In genomic region chr10:130013263-130013937, GRCh38 we compare ENCODE assay signal across 26 cellular contexts. TPM values are rescaled to one million over a fixed set of nuclear protein-coding genes. Genes with fewer than 3 reads are reported as not detected.
A peak's percentile ranks its signal among the peaks of the same experiment; 100 is the strongest.
DNase-seq lines count a peak whose midpoint lies in the region; ATAC-seq and TF ChIP-seq lines count a peak whose summit lies in the region.
"Had no signal": no experiment of that assay in that cellular context is flagged by ENCODE, and none has a peak within 500 bp of the region (broad histone marks: within the 10 kb centered on the region; RNA-seq: fewer than 3 reads in every experiment).

No MANE protein-coding gene starts in this region.

- H3K4me1 Mint-ChIP-seq in WTC11: 0 out of 2 replicates have a peak, but pooled peaks cover 6% of the 10 kb centered on the region

- no peak overlapping the region for H3K4me3 Mint-ChIP-seq in WTC11
- H3K4me3 Mint-ChIP-seq: CD4-positive, alpha-beta T cell; H9 had no signal

- TF ChIP-seq CTCF in WTC11 (IDR thresholded peaks at IDR 0.05): no peak

- DNase-seq in AG20443 (ENCODE audit: low spot score) (peak; percentile 71), WTC11 (ENCODE audit: low spot score) (no peak), left kidney (ENCODE audit: low read depth, low spot score) (peak; percentile 7), NCI-H526 (lab: John Stamatoyannopoulos, UW) (no peak), NCI-H2171 treated with DMSO at 0.1 percent for 48 hours (lab: John Stamatoyannopoulos, UW) (no peak), left colon (no peak)
- DNase-seq: CD4-positive, alpha-beta T cell; COR-L47; DMS 273 treated with DMSO at 0.1 percent for 48 hours; DMS79 treated with DMSO at 0.1 percent for 48 hours; H9; IMR-90; NCI-H1105; NCI-H146; NCI-H2029; NCI-H226; NCI-H510A treated with DMSO at 0.1 percent for 48 hours; NCI-H774; NK-92 treated with Interleukin-12 subunit alpha and Interleukin-12 subunit beta, amount 100 ng/mL, for 24 hours; SIG-M5 had no signal

- H3K36me3 ChIP-seq in rectal smooth muscle tissue (ENCODE audit: control insufficient read depth, insufficient read depth, low read length): no peaks in the 10 kb centered on the region
- H3K36me3 ChIP-seq: BLaER1 had no signal

- intact Hi-C loops in left colon (cut with DNase I, micrococcal nuclease): no loop called here

- H3K4me1 ChIP-seq in rectal smooth muscle tissue (ENCODE audit: control insufficient read depth, insufficient read depth, low read length): no peaks in the 10 kb centered on the region
- H3K4me1 ChIP-seq: A549 had no signal

- no peaks in the 10 kb centered on the region; the same call in 1 of the 2 replicates for H3K27me3 Mint-ChIP-seq in WTC11 (ENCODE audit: low read depth)

- H3K27ac ChIP-seq in rectal smooth muscle tissue (ENCODE audit: low read depth, low read length): peak overlapping the region; percentile 27
- H3K27ac ChIP-seq: A549, BLaER1, KMS-11, RWPE1 had no signal

- no peak overlapping the region for H3K4me3 ChIP-seq in rectal smooth muscle tissue (ENCODE audit: low read length)
- H3K4me3 ChIP-seq: A549, BLaER1 had no signal

- peaks cover 4% of the 10 kb centered on the region; the same call in 1 of the 2 replicates for H3K9me3 Mint-ChIP-seq in WTC11
- H3K9me3 Mint-ChIP-seq: CD4-positive, alpha-beta T cell; H9 had no signal

- ATAC-seq in WTC11 (no peak), left colon (no peak)
- no peak for ATAC-seq in activated CD4-positive, CD25-positive, alpha-beta regulatory T cell treated with anti-CD3 and anti-CD28 coated beads, Interleukin-2, amount 50 U/mL, for 24 hours
- ATAC-seq: A549 had no signal

- no peaks in the 10 kb centered on the region for H3K36me3 Mint-ChIP-seq in WTC11

- peak overlapping the region; percentile 54; the same call in 1 of the 2 replicates for H3K27ac Mint-ChIP-seq in WTC11
- H3K27ac Mint-ChIP-seq: CD4-positive, alpha-beta T cell; H9 had no signal

- no peaks in the 10 kb centered on the region for H3K27me3 ChIP-seq in rectal smooth muscle tissue (ENCODE audit: control insufficient read depth, insufficient read depth, low read length)
- H3K27me3 ChIP-seq: BLaER1 had no signal

- no peak overlapping the region for H3K9ac ChIP-seq in rectal smooth muscle tissue (ENCODE audit: low read length)
- H3K9ac ChIP-seq: BLaER1, KMS-11 had no signal

- CTCF ChIA-PET in WTC11 (lab: Charles Lee): no interaction called here

- POLR2A ChIA-PET in WTC11 (lab: Charles Lee): no interaction called here

TF ChIP-seq in WTC11, 78 proteins besides CTCF, POLR2A, EP300 and RAD21:
- TF ChIP-seq TCF7 (CRISPR knock-in tag; IDR thresholded peaks at IDR 0.05; ENCODE audit: low read depth): no peak
- no peak for TF ChIP-seq PREB (CRISPR knock-in tag; IDR thresholded peaks at IDR 0.05; ENCODE audit: borderline replicate concordance)
- TF ChIP-seq CREM (CRISPR knock-in tag; IDR thresholded peaks at IDR 0.05): no peak
- no peak for TF ChIP-seq NR3C1 (CRISPR knock-in tag; conservative IDR thresholded peaks at IDR 0.05; ENCODE audit: low read depth)
- no peak for TF ChIP-seq E2F1 (CRISPR knock-in tag; IDR thresholded peaks at IDR 0.05)
- no peak for TF ChIP-seq FOXJ3 (CRISPR knock-in tag; IDR thresholded peaks at IDR 0.05; ENCODE audit: borderline replicate concordance)
- TF ChIP-seq ZNF512 (CRISPR knock-in tag; IDR thresholded peaks at IDR 0.05; ENCODE audit: borderline replicate concordance): no peak
- no peak for TF ChIP-seq NFYB (CRISPR knock-in tag; conservative IDR thresholded peaks at IDR 0.05; ENCODE audit: low read depth)
- no peak for TF ChIP-seq NFATC4 (CRISPR knock-in tag; IDR thresholded peaks at IDR 0.05)
- no peak for TF ChIP-seq TP53 (CRISPR knock-in tag; IDR thresholded peaks at IDR 0.05)
- no peak for TF ChIP-seq ARID4B (CRISPR knock-in tag; IDR thresholded peaks at IDR 0.05; ENCODE audit: borderline replicate concordance)
TF ChIP-seq in WTC11: peak in this region for 0.

RNA-seq across cellular contexts. Expression of gene EBF3, which starts 49.3 kb away (rescaled TPM):
- total RNA-seq in WTC11 (2021) (1.1 to 1.2 TPM (median 1.1 TPM) in 3 replicates), left colon (under 1 TPM; 0.40 to 0.78 TPM)
- total RNA-seq: CD4-positive, alpha-beta T cell had no signal

Comparison
In these comparisons a context has a peak if more than half of its experiments do, and no peak if none do; other contexts are left out.
1. DNase-seq: peak in AG20443 (single experiment) and left kidney (single experiment); none in WTC11 (single experiment), NCI-H526 (0 of 2), NCI-H2171 treated with DMSO at 0.1 percent for 48 hours (single experiment) and left colon (0 of 2).